Comparison of ENCODE assay signal across 21 cellular contexts in genomic region chr3:140655678-140656077, GRCh38. TPM values are rescaled to one million over a fixed set of nuclear protein-coding genes. Genes with fewer than 3 reads are reported as not detected.
"Had no signal": no experiment of that assay in that cellular context is flagged by ENCODE, and none has a peak within 500 bp of the region (broad histone marks: within the 10 kb centered on the region; RNA-seq: fewer than 3 reads in every experiment).

No MANE protein-coding gene starts in this region.

- H3K36me3 ChIP-seq: sigmoid colon, thoracic aorta, upper lobe of right lung had no signal

- H3K4me3 ChIP-seq: sigmoid colon, thoracic aorta, upper lobe of right lung had no signal

- H3K27ac ChIP-seq: epithelial cell of prostate, sigmoid colon, thoracic aorta, upper lobe of right lung had no signal

- H3K9me3 ChIP-seq: upper lobe of right lung had no signal

- H3K4me1 ChIP-seq: sigmoid colon, upper lobe of right lung had no signal

- ATAC-seq: activated CD8-positive, alpha-beta memory T cell treated with anti-CD3 and anti-CD28 coated beads, Interleukin-2, amount 10 ng/mL, durations not matched to agents 7 days and 5 days; activated T-helper 17 cell treated with anti-CD3 and anti-CD28 coated beads, Interleukin-2, amount 50 U/mL, for 72 hours; left cardiac atrium; natural killer cell treated with Interleukin-12 subunit alpha and Interleukin-12 subunit beta and Interleukin-15 and Interleukin-18, amount 100 ng/mL, for 72 hours; stimulated activated memory B cell treated with anti-CD40 and anti-IgM and Interleukin-4, amounts not matched to agents 10 μg/mL and 1 μg/mL and 100 μg/mL, for 72 hours; upper lobe of right lung had no signal

- H3K27me3 ChIP-seq: sigmoid colon, upper lobe of right lung had no signal

- DNase-seq: activated CD4-positive, alpha-beta memory T cell treated with anti-CD3 and anti-CD28 coated beads, Interleukin-2, amount 10 ng/mL, durations not matched to agents 7 days and 5 days; activated CD4-positive, alpha-beta T cell treated with anti-CD3 and anti-CD28 coated beads for 48 hours; activated CD4-positive, CD25-positive, alpha-beta regulatory T cell; activated CD8-positive, alpha-beta memory T cell treated with anti-CD3 and anti-CD28 coated beads, Interleukin-2, amount 10 ng/mL, durations not matched to agents 7 days and 5 days; activated naive CD4-positive, alpha-beta T cell treated with Interleukin-2 at 50 U/mL for 16 hours; activated naive CD8-positive, alpha-beta T cell treated with anti-CD3 and anti-CD28 coated beads, Interleukin-2, amount 10 ng/mL, durations not matched to agents 7 days and 5 days; amygdala; endodermal cell; glutamatergic neuron; hippocampal formation; left cardiac atrium; sigmoid colon; stimulated activated CD4-positive, alpha-beta T cell treated with anti-CD3 and anti-CD28 coated beads, Interleukin-4, amount 100 ng/mL, for 4 hours; upper lobe of right lung had no signal

RNA-seq across cellular contexts. Expression of gene TRIM42, which starts 22.2 kb away (rescaled TPM):
- total RNA-seq: activated CD4-positive, alpha-beta memory T cell treated with anti-CD3 and anti-CD28 coated beads, Interleukin-2, amount 10 ng/mL, durations not matched to agents 7 days and 5 days; activated CD8-positive, alpha-beta memory T cell treated with anti-CD3 and anti-CD28 coated beads, Interleukin-2, amount 10 ng/mL, durations not matched to agents 7 days and 5 days; activated naive CD8-positive, alpha-beta T cell treated with anti-CD3 and anti-CD28 coated beads, Interleukin-2, amount 10 ng/mL, durations not matched to agents 7 days and 5 days; activated T-helper 17 cell treated with anti-CD3 and anti-CD28 coated beads, Interleukin-2, amount 50 U/mL, for 72 hours; cardiac septum; endodermal cell; left cardiac atrium; lower leg skin; natural killer cell treated with Interleukin-12 subunit alpha and Interleukin-12 subunit beta and Interleukin-15 and Interleukin-18, amount 100 ng/mL, for 72 hours; sigmoid colon; thoracic aorta; upper lobe of right lung had no signal
- polyA plus RNA-seq: sigmoid colon had no signal
